Comparison of ENCODE assay signal across 8 cellular contexts in the genomic region with DNA sequence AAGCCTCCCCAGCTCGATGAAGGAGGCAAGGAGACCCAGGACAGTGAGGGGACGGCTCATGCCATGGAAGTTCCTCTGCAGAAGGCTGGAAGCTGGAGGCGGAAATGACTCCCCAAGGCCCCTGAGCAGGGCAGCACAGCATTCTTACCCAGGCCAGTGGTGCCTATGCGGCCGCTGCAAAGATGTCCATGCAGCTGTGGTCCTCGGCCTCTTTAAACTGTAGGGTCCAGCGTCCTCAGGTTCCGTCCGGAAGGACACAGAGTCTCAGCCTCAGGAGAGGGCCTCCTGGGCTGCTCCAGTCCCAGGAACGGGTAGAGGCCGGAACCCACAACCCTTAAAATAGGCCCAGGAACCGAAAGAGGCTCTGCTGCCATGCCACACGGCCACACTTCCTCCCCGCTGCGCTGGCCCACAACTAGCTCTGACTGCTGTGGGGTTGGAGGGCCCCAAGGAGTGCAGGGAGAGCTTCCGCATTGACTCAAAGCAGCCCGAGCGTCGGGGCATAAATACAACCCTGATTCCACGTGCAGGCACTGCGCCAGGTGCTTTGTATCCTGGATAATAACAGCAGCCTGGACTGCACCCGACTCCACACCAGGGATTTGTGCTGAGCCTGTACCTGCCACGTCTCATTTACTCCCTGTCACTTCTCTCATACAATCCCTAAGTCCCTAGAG. TPM values are rescaled to one million over a fixed set of nuclear protein-coding genes. Genes with fewer than 3 reads are reported as not detected.
DNase-seq lines count a peak whose midpoint lies in the region; ATAC-seq lines count a peak whose summit lies in the region.

No MANE protein-coding gene starts in this region.

- H3K27ac Mint-ChIP-seq in activated CD4-positive, alpha-beta memory T cell treated with anti-CD3 and anti-CD28 coated beads, Interleukin-2, amount 10 ng/mL, durations not matched to agents 7 days and 5 days, result no peak overlapping the region

- no peak overlapping the region for H4K8ac ChIP-seq in neuronal stem cell (ENCODE audit: low read depth, low read length)

- peak overlapping the region; percentile 60 for H2BK12ac ChIP-seq in neuronal stem cell (ENCODE audit: low read length)

- H3K9me3 ChIP-seq in neuronal stem cell (replicated peaks in 1 of 2; ENCODE audit: control insufficient read depth in 2 of 2, insufficient read depth in 1 of 2, low read depth in 1 of 2, low read length in 2 of 2), result no peaks in the 10 kb centered on the region

- H3K27me3 ChIP-seq in neuronal stem cell (ENCODE audit: control insufficient read depth in 3 of 3, insufficient read depth in 3 of 3, low read depth in 1 of 3, low read length in 3 of 3), result peaks cover 0 to 3% (median 0%) of the 10 kb centered on the region in 3 experiments

- no peak overlapping the region for H3K4me3 ChIP-seq in neuronal stem cell (ENCODE audit: low read length in 2 of 2)

- no peak overlapping the region for H4K91ac ChIP-seq in neuronal stem cell (ENCODE audit: low read depth, low read length, poor library complexity)

- POLR2A ChIA-PET in activated CD4-positive, alpha-beta memory T cell treated with anti-CD3 and anti-CD28 coated beads, Interleukin-2, amount 10 ng/mL, durations not matched to agents 7 days and 5 days (lab: Charles Lee), result no interaction called here

- peak; percentile 73 for ATAC-seq in GM18867 (IDR thresholded peaks at IDR 0.05; ENCODE audit: unreplicated experiment)
- ATAC-seq in HG03025 (IDR thresholded peaks at IDR 0.05; ENCODE audit: low FRiP score, unreplicated experiment), result peak; percentile 59

- peak overlapping the region; percentile 15 for H3K9ac ChIP-seq in neuronal stem cell (ENCODE audit: low read depth, low read length, poor library complexity)

- DNase-seq in AML-193 (lab: John Stamatoyannopoulos, UW), result peak; percentile 45 to 56
- peak; percentile 74 for DNase-seq in SIG-M5 (lab: John Stamatoyannopoulos, UW)
- DNase-seq in neuronal stem cell (ENCODE audit: low spot score), result no peak
- DNase-seq in NCI-H524 treated with DMSO at 0.1 percent for 48 hours (lab: John Stamatoyannopoulos, UW), result no peak
- no peak for DNase-seq in activated CD4-positive, alpha-beta memory T cell treated with anti-CD3 and anti-CD28 coated beads, Interleukin-2, amount 10 ng/mL, durations not matched to agents 7 days and 5 days
- DNase-seq in AG08396 (ENCODE audit: low spot score), result no peak

- no peak overlapping the region for H3K27ac ChIP-seq in neuronal stem cell (replicated peaks; ENCODE audit: low read length)

- H2AFZ ChIP-seq in neuronal stem cell (ENCODE audit: low read length), result no peak overlapping the region

- H3K23ac ChIP-seq in neuronal stem cell (ENCODE audit: low read depth, low read length, poor library complexity), result no peak overlapping the region

- no peaks in the 10 kb centered on the region for H3K27me3 Mint-ChIP-seq in activated CD4-positive, alpha-beta memory T cell treated with anti-CD3 and anti-CD28 coated beads, Interleukin-2, amount 10 ng/mL, durations not matched to agents 7 days and 5 days

- H3K9me3 Mint-ChIP-seq in activated CD4-positive, alpha-beta memory T cell treated with anti-CD3 and anti-CD28 coated beads, Interleukin-2, amount 10 ng/mL, durations not matched to agents 7 days and 5 days, result no peaks in the 10 kb centered on the region

- H2BK120ac ChIP-seq in neuronal stem cell (ENCODE audit: low read depth, low read length), result no peak overlapping the region

- CTCF ChIA-PET in activated CD4-positive, alpha-beta memory T cell treated with anti-CD3 and anti-CD28 coated beads, Interleukin-2, amount 10 ng/mL, durations not matched to agents 7 days and 5 days (lab: Charles Lee), result no interaction called here

- no peak overlapping the region for H3K4me2 ChIP-seq in neuronal stem cell (ENCODE audit: insufficient read depth, low read length, poor library complexity, severe bottlenecking)

- no peak overlapping the region for H3K4me3 Mint-ChIP-seq in activated CD4-positive, alpha-beta memory T cell treated with anti-CD3 and anti-CD28 coated beads, Interleukin-2, amount 10 ng/mL, durations not matched to agents 7 days and 5 days

- no peak overlapping the region for H3K4ac ChIP-seq in neuronal stem cell (ENCODE audit: low read length)

- peaks cover 8 to 11% of the 10 kb centered on the region in 2 donors for H3K4me1 ChIP-seq in neuronal stem cell (ENCODE audit: control insufficient read depth in 2 of 2, insufficient read depth in 1 of 2, low read depth in 1 of 2, low read length in 2 of 2)

- H3K36me3 ChIP-seq in neuronal stem cell (replicated peaks in 1 of 2; ENCODE audit: control insufficient read depth in 2 of 2, insufficient read depth in 2 of 2, low read length in 2 of 2), result no peaks in the 10 kb centered on the region

- no peak overlapping the region for H3K14ac ChIP-seq in neuronal stem cell (ENCODE audit: low read length)

- H3K79me1 ChIP-seq in neuronal stem cell (ENCODE audit: low read depth, low read length), result peaks cover 20% of the 10 kb centered on the region

- H2BK5ac ChIP-seq in neuronal stem cell (ENCODE audit: low read length), result no peak overlapping the region

- H3K18ac ChIP-seq in neuronal stem cell (ENCODE audit: low read length), result no peak overlapping the region

- H2BK15ac ChIP-seq in neuronal stem cell (ENCODE audit: low read length), result no peak overlapping the region

- peaks cover 4% of the 10 kb centered on the region for H3K36me3 Mint-ChIP-seq in activated CD4-positive, alpha-beta memory T cell treated with anti-CD3 and anti-CD28 coated beads, Interleukin-2, amount 10 ng/mL, durations not matched to agents 7 days and 5 days (ENCODE audit: low read depth)

- H3K4me1 Mint-ChIP-seq in activated CD4-positive, alpha-beta memory T cell treated with anti-CD3 and anti-CD28 coated beads, Interleukin-2, amount 10 ng/mL, durations not matched to agents 7 days and 5 days, result peaks cover 9% of the 10 kb centered on the region

- WGBS in neuronal stem cell (ENCODE audit: extremely low coverage in 2 of 2, insufficient read length in 2 of 2, insufficient replicate concordance in 1 of 2), 2 donors, result no CpG with 5 or more reads among the region's 23 CpGs

- no peak overlapping the region for H2AK5ac ChIP-seq in neuronal stem cell (ENCODE audit: low read depth, low read length)

RNA-seq across cellular contexts. Expression of a gene that starts 5.5 kb away (rescaled TPM):
- 62.1 TPM for polyA plus RNA-seq in neuronal stem cell (2013, experiment 1 of 2)
- 61.2 TPM for polyA plus RNA-seq in neuronal stem cell (2013, experiment 2 of 2)
- 10 to 100 TPM; 22.2 to 30.0 TPM for total RNA-seq in activated CD4-positive, alpha-beta memory T cell treated with anti-CD3 and anti-CD28 coated beads, Interleukin-2, amount 10 ng/mL, durations not matched to agents 7 days and 5 days

RNA-seq across cellular contexts. Expression of a gene that starts 49.5 kb away (rescaled TPM):
- 0.20 TPM for polyA plus RNA-seq in neuronal stem cell (2013, experiment 1 of 2)
- polyA plus RNA-seq in neuronal stem cell (2013, experiment 2 of 2), result 0.25 TPM
- total RNA-seq in activated CD4-positive, alpha-beta memory T cell treated with anti-CD3 and anti-CD28 coated beads, Interleukin-2, amount 10 ng/mL, durations not matched to agents 7 days and 5 days, result not detected

Comparison
In these comparisons a context has a peak if more than half of its experiments do, and no peak if none do; other contexts are left out.
1. DNase-seq: peak in AML-193 (2 of 2) and SIG-M5 (single experiment); none in neuronal stem cell (single experiment), NCI-H524 treated with DMSO at 0.1 percent for 48 hours (single experiment), activated CD4-positive, alpha-beta memory T cell treated with anti-CD3 and anti-CD28 coated beads, Interleukin-2, amount 10 ng/mL, durations not matched to agents 7 days and 5 days (single experiment) and AG08396 (single experiment).